Comparison of ENCODE assay signal across 28 cellular contexts in genomic region chr1:198716051-198716450, GRCh38.
DNase-seq lines count a peak whose midpoint lies in the region; ATAC-seq and TF ChIP-seq lines count a peak whose summit lies in the region.
"Had no signal": no experiment of that assay in that cellular context is flagged by ENCODE, and none has a peak within 500 bp of the region (broad histone marks: within the 10 kb centered on the region; RNA-seq: fewer than 3 reads in every experiment).

No MANE protein-coding gene starts in this region.

- H3K9me3 ChIP-seq in neutrophil: no peaks in the 10 kb centered on the region
- H3K9me3 ChIP-seq: BE2C, upper lobe of left lung had no signal

- no peak for TF ChIP-seq CTCF in neutrophil (IDR thresholded peaks at IDR 0.05)
- TF ChIP-seq CTCF in omental fat pad (IDR thresholded peaks at IDR 0.05): no peak
- no peak for TF ChIP-seq CTCF in WTC11 (IDR thresholded peaks at IDR 0.05)

- no peak for DNase-seq in activated T-cell treated with anti-CD3 and anti-CD28 coated beads, Interleukin-2, amount 50 U/mL, for 72 hours
- DNase-seq in activated T-cell treated with anti-CD3 and anti-CD28 coated beads, Interleukin-2, amount 50 U/mL, for 48 hours: no peak
- DNase-seq in omental fat pad (ENCODE audit: low spot score): no peak
- no peak for DNase-seq in WTC11 (ENCODE audit: low spot score)
- DNase-seq: ACHN; activated CD4-positive, alpha-beta T cell treated with anti-CD3 and anti-CD28 coated beads, Interleukin-2, amount 10 ng/mL, durations not matched to agents 7 days and 5 days; BE2C; Calu3; cortex of kidney; endodermal cell; foreskin fibroblast; head of caudate nucleus; kidney; naive B cell; NCI-H1417 treated with DMSO at 0.1 percent for 48 hours; NCI-H2081 treated with DMSO at 0.1 percent for 48 hours; NCI-H774; stimulated activated CD8-positive, alpha-beta memory T cell treated with anti-CD3 and anti-CD28 coated beads, Interleukin-4, amount 100 ng/mL, for 48 hours; upper lobe of left lung had no signal

- H3K27me3 Mint-ChIP-seq in activated T-cell treated with anti-CD3 and anti-CD28 coated beads, Interleukin-2, amount 50 U/mL, for 72 hours (ENCODE audit: low read depth): no peaks in the 10 kb centered on the region
- H3K27me3 Mint-ChIP-seq in IgD-negative memory B cell (no peaks in the 10 kb centered on the region), WTC11 (ENCODE audit: low read depth) (no peaks in the 10 kb centered on the region)
- H3K27me3 Mint-ChIP-seq in activated naive CD8-positive, alpha-beta T cell: no peaks in the 10 kb centered on the region
- H3K27me3 Mint-ChIP-seq: activated CD4-positive, alpha-beta T cell treated with anti-CD3 and anti-CD28 coated beads, Interleukin-2, amount 10 ng/mL, durations not matched to agents 7 days and 5 days; naive B cell had no signal

- no peaks in the 10 kb centered on the region for H3K27me3 ChIP-seq in neutrophil
- H3K27me3 ChIP-seq: BE2C, upper lobe of left lung had no signal

- peaks cover 51% of the 10 kb centered on the region for H3K4me1 Mint-ChIP-seq in activated T-cell treated with anti-CD3 and anti-CD28 coated beads, Interleukin-2, amount 50 U/mL, for 72 hours (ENCODE audit: low read depth)
- H3K4me1 Mint-ChIP-seq in IgD-negative memory B cell: peaks cover 3 to 9% (median 3%) of the 10 kb centered on the region in 3 donors
- H3K4me1 Mint-ChIP-seq in activated naive CD8-positive, alpha-beta T cell (ENCODE audit: low read depth): peaks cover 52% of the 10 kb centered on the region
- H3K4me1 Mint-ChIP-seq in WTC11: peaks cover 10% of the 10 kb centered on the region
- H3K4me1 Mint-ChIP-seq: endodermal cell, mesothelial cell of epicardium had no signal

- peak; percentile 10 to 60 for ATAC-seq in activated T-cell treated with anti-CD3 and anti-CD28 coated beads, Interleukin-2, amount 50 U/mL, for 72 hours (replicated peaks in 1 of 2)
- no peak for ATAC-seq in omental fat pad (ENCODE audit: low FRiP score)
- ATAC-seq in WTC11: no peak
- no peak for ATAC-seq in HG03439 (IDR thresholded peaks at IDR 0.05; ENCODE audit: unreplicated experiment)
- ATAC-seq: esophagus mucosa, HCT116 had no signal

- peaks cover 98% of the 10 kb centered on the region for H3K36me3 ChIP-seq in neutrophil
- H3K36me3 ChIP-seq: BE2C, upper lobe of left lung had no signal

- peak overlapping the region; percentile 93 for H3K27ac Mint-ChIP-seq in activated T-cell treated with anti-CD3 and anti-CD28 coated beads, Interleukin-2, amount 50 U/mL, for 72 hours
- peak overlapping the region in 2 of 3 donors; percentile 16 to 70 for H3K27ac Mint-ChIP-seq in IgD-negative memory B cell
- peak overlapping the region; percentile 80 for H3K27ac Mint-ChIP-seq in activated naive CD8-positive, alpha-beta T cell
- H3K27ac Mint-ChIP-seq in WTC11: no peak overlapping the region
- H3K27ac Mint-ChIP-seq: activated CD4-positive, alpha-beta T cell treated with anti-CD3 and anti-CD28 coated beads, Interleukin-2, amount 10 ng/mL, durations not matched to agents 7 days and 5 days; endodermal cell; mesothelial cell of epicardium had no signal

- POLR2A ChIA-PET in WTC11 (lab: Charles Lee): no interaction called here

- H3K4me3 Mint-ChIP-seq in activated T-cell treated with anti-CD3 and anti-CD28 coated beads, Interleukin-2, amount 50 U/mL, for 72 hours: peak overlapping the region in 1 of 2 donors; percentile 62
- H3K4me3 Mint-ChIP-seq in IgD-negative memory B cell (no peak overlapping the region), WTC11 (no peak overlapping the region)
- no peak overlapping the region for H3K4me3 Mint-ChIP-seq in activated naive CD8-positive, alpha-beta T cell
- H3K4me3 Mint-ChIP-seq: activated CD4-positive, alpha-beta T cell treated with anti-CD3 and anti-CD28 coated beads, Interleukin-2, amount 10 ng/mL, durations not matched to agents 7 days and 5 days; endodermal cell; mesothelial cell of epicardium; naive B cell had no signal

- peaks cover 16 to 74% of the 10 kb centered on the region in 2 donors for H3K36me3 Mint-ChIP-seq in activated T-cell treated with anti-CD3 and anti-CD28 coated beads, Interleukin-2, amount 50 U/mL, for 72 hours (ENCODE audit: insufficient read depth in 2 of 2)
- H3K36me3 Mint-ChIP-seq in IgD-negative memory B cell (peaks cover 4% of the 10 kb centered on the region), WTC11 (peaks cover 4% of the 10 kb centered on the region)
- peaks cover 22% of the 10 kb centered on the region for H3K36me3 Mint-ChIP-seq in activated naive CD8-positive, alpha-beta T cell
- H3K36me3 Mint-ChIP-seq: mesothelial cell of epicardium had no signal

- H3K4me3 ChIP-seq in neutrophil (ENCODE audit: low read depth in 1 of 2, low read length in 1 of 2): no peak overlapping the region
- H3K4me3 ChIP-seq: upper lobe of left lung had no signal

- H3K9me3 Mint-ChIP-seq in activated T-cell treated with anti-CD3 and anti-CD28 coated beads, Interleukin-2, amount 50 U/mL, for 72 hours: no peaks in the 10 kb centered on the region
- H3K9me3 Mint-ChIP-seq in IgD-negative memory B cell (no peaks in the 10 kb centered on the region), WTC11 (peaks cover 5% of the 10 kb centered on the region)
- no peaks in the 10 kb centered on the region for H3K9me3 Mint-ChIP-seq in activated naive CD8-positive, alpha-beta T cell (ENCODE audit: low read depth)
- H3K9me3 Mint-ChIP-seq: activated CD4-positive, alpha-beta T cell treated with anti-CD3 and anti-CD28 coated beads, Interleukin-2, amount 10 ng/mL, durations not matched to agents 7 days and 5 days; activated naive CD4-positive, alpha-beta T cell treated with anti-CD3 and anti-CD28 coated beads, Interleukin-2, amount 50 U/mL, for 72 hours; mesothelial cell of epicardium; naive B cell had no signal

- peak overlapping the region; percentile 62 for H3K27ac ChIP-seq in neutrophil
- H3K27ac ChIP-seq: KMS-11, upper lobe of left lung had no signal

- CTCF ChIA-PET in WTC11 (lab: Charles Lee): no interaction called here

- peaks cover 16 to 17% of the 10 kb centered on the region in 2 experiments for H3K4me1 ChIP-seq in neutrophil (ENCODE audit: control insufficient read depth in 1 of 2, insufficient read depth in 1 of 2, low read depth in 1 of 2, low read length in 1 of 2)
- H3K4me1 ChIP-seq: BE2C, upper lobe of left lung had no signal

TF ChIP-seq in WTC11, 78 proteins besides CTCF, POLR2A, EP300 and RAD21 (continues in another document):
- TF ChIP-seq ZNF425 (CRISPR knock-in tag; conservative IDR thresholded peaks at IDR 0.05) (no peak), IRF2 (CRISPR knock-in tag; IDR thresholded peaks at IDR 0.05; ENCODE audit: borderline replicate concordance, low read depth) (no peak), SMAD4 (CRISPR knock-in tag; IDR thresholded peaks at IDR 0.05) (no peak), CBFB (CRISPR knock-in tag; IDR thresholded peaks at IDR 0.05; ENCODE audit: low read depth) (no peak), MAX (CRISPR knock-in tag; IDR thresholded peaks at IDR 0.05) (no peak), ZNF121 (CRISPR knock-in tag; IDR thresholded peaks at IDR 0.05) (no peak), ZSCAN18 (CRISPR knock-in tag; IDR thresholded peaks at IDR 0.05) (no peak), CDX4 (CRISPR knock-in tag; IDR thresholded peaks at IDR 0.05; ENCODE audit: borderline replicate concordance) (no peak), MYBL2 (CRISPR knock-in tag; IDR thresholded peaks at IDR 0.05) (no peak), NR3C1 (CRISPR knock-in tag; conservative IDR thresholded peaks at IDR 0.05; ENCODE audit: low read depth) (no peak), GTF2I (CRISPR knock-in tag; conservative IDR thresholded peaks at IDR 0.05) (no peak), TP53 (CRISPR knock-in tag; IDR thresholded peaks at IDR 0.05) (no peak), FOXP1 (CRISPR knock-in tag; IDR thresholded peaks at IDR 0.05; ENCODE audit: borderline replicate concordance) (no peak), EMX1 (CRISPR knock-in tag; IDR thresholded peaks at IDR 0.05) (no peak)

Comparison
In these comparisons a context has a peak if more than half of its experiments do, and no peak if none do; other contexts are left out.
1. ATAC-seq: peak in activated T-cell treated with anti-CD3 and anti-CD28 coated beads, Interleukin-2, amount 50 U/mL, for 72 hours (2 of 2); none in omental fat pad (single experiment), WTC11 (single experiment) and HG03439 (single experiment).